Comparison of ENCODE assay signal across 31 cellular contexts in genomic region chrX:6735235-6735634, GRCh38.
"Had no signal": no experiment of that assay in that cellular context is flagged by ENCODE, and none has a peak within 500 bp of the region (broad histone marks: within the 10 kb centered on the region; RNA-seq: fewer than 3 reads in every experiment).

No MANE protein-coding gene starts in this region.

- H3K27me3 ChIP-seq: ascending aorta, cardiac muscle cell, MG63, SJCRH30 had no signal

- H3K9me3 Mint-ChIP-seq: activated CD4-positive, alpha-beta T cell treated with anti-CD3 and anti-CD28 coated beads, Interleukin-2, amount 10 ng/mL, durations not matched to agents 24 days and 14 days; activated CD8-positive, alpha-beta T cell treated with anti-CD3 and anti-CD28 coated beads for 36 hours; activated naive CD4-positive, alpha-beta T cell treated with anti-CD3 and anti-CD28 coated beads, Interleukin-2, amount 50 U/mL, for 24 hours; activated T-cell treated with anti-CD3 and anti-CD28 coated beads, Interleukin-2, amount 50 U/mL, for 24 hours; activated T-helper 2 cell treated with anti-CD3 and anti-CD28 coated beads, Interferon-gamma antibody, Interleukin-2, Interleukin-4, amounts not matched to agents 10 μg/mL and 5 μg/mL and 100 μg/mL, durations not matched to agents 14 hours and 24 hours and 36 hours; T-helper 1 cell treated with Interleukin-12 subunit alpha and Interleukin-12 subunit beta and Interleukin-4 antibody, amounts not matched to agents 30 μg/mL and 1 μg/mL, for 36 hours; T-helper 2 cell treated with Interferon-gamma antibody and Interleukin-4, amounts not matched to agents 5 μg/mL and 100 μg/mL, for 36 hours had no signal

- H3K4me1 ChIP-seq: ascending aorta, SJCRH30 had no signal

- H3K36me3 Mint-ChIP-seq: activated naive CD4-positive, alpha-beta T cell treated with anti-CD3 and anti-CD28 coated beads, Interleukin-2, amount 50 U/mL, for 24 hours; activated naive CD8-positive, alpha-beta T cell treated with anti-CD3 and anti-CD28 coated beads, Interleukin-2, amount 10 ng/mL, durations not matched to agents 7 days and 5 days had no signal

- H3K4me3 ChIP-seq: ascending aorta, cardiac muscle cell, MG63, SJCRH30, SK-N-MC had no signal

- H3K27ac Mint-ChIP-seq: activated CD4-positive, alpha-beta T cell treated with anti-CD3 and anti-CD28 coated beads, Interleukin-2, amount 10 ng/mL, durations not matched to agents 24 days and 14 days; activated CD8-positive, alpha-beta T cell treated with anti-CD3 and anti-CD28 coated beads for 36 hours; activated naive CD4-positive, alpha-beta T cell treated with anti-CD3 and anti-CD28 coated beads, Interleukin-2, amount 50 U/mL, for 24 hours; activated naive CD8-positive, alpha-beta T cell treated with anti-CD3 and anti-CD28 coated beads, Interleukin-2, amount 10 ng/mL, durations not matched to agents 7 days and 5 days; activated T-cell treated with anti-CD3 and anti-CD28 coated beads, Interleukin-2, amount 50 U/mL, for 24 hours; activated T-helper 2 cell treated with anti-CD3 and anti-CD28 coated beads, Interferon-gamma antibody, Interleukin-2, Interleukin-4, amounts not matched to agents 10 μg/mL and 5 μg/mL and 100 μg/mL, durations not matched to agents 14 hours and 24 hours and 36 hours; T-helper 1 cell treated with Interleukin-12 subunit alpha and Interleukin-12 subunit beta and Interleukin-4 antibody, amounts not matched to agents 30 μg/mL and 1 μg/mL, for 36 hours; T-helper 2 cell treated with Interferon-gamma antibody and Interleukin-4, amounts not matched to agents 5 μg/mL and 100 μg/mL, for 36 hours had no signal

- DNase-seq: activated CD4-positive, alpha-beta T cell treated with anti-CD3 and anti-CD28 coated beads, Interleukin-2, amount 10 ng/mL, durations not matched to agents 24 days and 14 days; activated CD4-positive, alpha-beta T cell treated with anti-CD3 and anti-CD28 coated beads, Interleukin-2, amount 50 U/mL, for 4 hours; activated CD8-positive, alpha-beta T cell treated with anti-CD3 and anti-CD28 coated beads for 36 hours; activated gamma-delta T cell; activated naive CD4-positive, alpha-beta T cell treated with Interleukin-2 at 50 U/mL for 16 hours; activated naive CD8-positive, alpha-beta T cell treated with anti-CD3 and anti-CD28 coated beads, Interleukin-2, amount 10 ng/mL, durations not matched to agents 7 days and 5 days; activated T-cell treated with anti-CD3 and anti-CD28 coated beads, Interleukin-2, amount 50 U/mL, for 24 hours; amygdala; Kasumi-1; MG63; NCI-H1092 treated with DMSO at 0.1 percent for 48 hours; NCI-H1417; NCI-H146; NCI-H187; NCI-H2029 treated with DMSO at 0.1 percent for 48 hours; NCI-H2107; NCI-H2171; NCI-H510A; NCI-H526; NCI-H748 treated with DMSO at 0.1 percent for 48 hours; OCI-M1; Right ventricle myocardium superior; SJCRH30 had no signal

- H3K9me3 ChIP-seq: ascending aorta, MG63, SJCRH30 had no signal

- ATAC-seq: activated CD8-positive, alpha-beta T cell treated with anti-CD3 and anti-CD28 coated beads for 36 hours had no signal

- H3K27me3 Mint-ChIP-seq: activated CD4-positive, alpha-beta T cell treated with anti-CD3 and anti-CD28 coated beads, Interleukin-2, amount 10 ng/mL, durations not matched to agents 24 days and 14 days; activated CD8-positive, alpha-beta T cell treated with anti-CD3 and anti-CD28 coated beads for 36 hours; activated naive CD4-positive, alpha-beta T cell treated with anti-CD3 and anti-CD28 coated beads, Interleukin-2, amount 50 U/mL, for 24 hours; activated naive CD8-positive, alpha-beta T cell treated with anti-CD3 and anti-CD28 coated beads, Interleukin-2, amount 10 ng/mL, durations not matched to agents 7 days and 5 days; activated T-cell treated with anti-CD3 and anti-CD28 coated beads, Interleukin-2, amount 50 U/mL, for 24 hours had no signal

- H3K4me3 Mint-ChIP-seq: activated CD4-positive, alpha-beta T cell treated with anti-CD3 and anti-CD28 coated beads, Interleukin-2, amount 10 ng/mL, durations not matched to agents 24 days and 14 days; activated CD8-positive, alpha-beta T cell treated with anti-CD3 and anti-CD28 coated beads for 36 hours; activated naive CD4-positive, alpha-beta T cell treated with anti-CD3 and anti-CD28 coated beads, Interleukin-2, amount 50 U/mL, for 24 hours; activated naive CD8-positive, alpha-beta T cell treated with anti-CD3 and anti-CD28 coated beads, Interleukin-2, amount 10 ng/mL, durations not matched to agents 7 days and 5 days; activated T-cell treated with anti-CD3 and anti-CD28 coated beads, Interleukin-2, amount 50 U/mL, for 24 hours; T-helper 1 cell treated with Interleukin-12 subunit alpha and Interleukin-12 subunit beta and Interleukin-4 antibody, amounts not matched to agents 30 μg/mL and 1 μg/mL, for 36 hours; T-helper 2 cell treated with Interferon-gamma antibody and Interleukin-4, amounts not matched to agents 5 μg/mL and 100 μg/mL, for 36 hours had no signal

- H3K27ac ChIP-seq: ascending aorta, cardiac muscle cell, SJCRH30, SK-N-MC had no signal

- FAIRE-seq: TTC549 had no signal

- H3K36me3 ChIP-seq: ascending aorta, cardiac muscle cell, MG63, SJCRH30 had no signal
